Comparison of ENCODE assay signal across 22 cellular contexts in the genomic region with DNA sequence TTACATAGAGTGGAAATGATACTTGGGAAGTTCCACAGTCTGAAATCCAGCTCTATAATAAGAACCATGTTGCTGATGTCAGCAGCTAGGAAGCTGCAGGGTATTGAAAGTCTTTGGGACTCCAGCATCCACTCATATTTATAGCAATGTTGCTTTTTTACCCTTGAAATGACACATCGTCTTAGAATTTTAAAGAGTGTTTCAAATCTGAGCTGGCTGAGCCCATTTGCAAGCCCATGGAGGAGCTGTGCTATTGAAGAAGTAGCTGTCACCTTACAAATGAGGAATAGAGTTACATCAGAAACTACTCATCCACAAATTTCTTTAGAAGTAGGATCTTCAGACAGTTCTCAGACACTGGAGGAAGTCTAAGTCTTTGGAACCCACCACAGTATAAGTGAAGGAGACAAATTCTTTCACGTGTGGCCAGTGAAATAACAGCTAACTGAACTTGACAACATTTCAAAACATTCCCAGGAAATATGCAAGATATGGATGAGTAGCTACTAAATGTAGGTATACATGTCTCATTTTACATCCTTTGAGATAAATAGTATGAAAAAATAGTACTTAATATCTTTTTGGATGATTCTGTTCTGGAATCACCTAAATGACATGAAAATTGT.
A peak's percentile ranks its signal among the peaks of the same experiment; 100 is the strongest.
DNase-seq lines count a peak whose midpoint lies in the region; ATAC-seq and TF ChIP-seq lines count a peak whose summit lies in the region.
"Had no signal": no experiment of that assay in that cellular context is flagged by ENCODE, and none has a peak within 500 bp of the region (broad histone marks: within the 10 kb centered on the region; RNA-seq: fewer than 3 reads in every experiment).

No MANE protein-coding gene starts in this region.

- DNase-seq in ACHN = peak; percentile 31
- peak; percentile 44 for DNase-seq in HK-2 (ENCODE audit: unreplicated experiment)
- DNase-seq in brain microvascular endothelial cell = peak; percentile 80
- DNase-seq in kidney glomerular epithelial cell (lab: John Stamatoyannopoulos, UW) = peak; percentile 7
- DNase-seq in sciatic nerve (ENCODE audit: low spot score) = no peak
- no peak for DNase-seq in DMS53 treated with DMSO at 0.1 percent for 48 hours (lab: John Stamatoyannopoulos, UW; ENCODE audit: unreplicated experiment)
- DNase-seq in NK-92 treated with Interleukin-12 subunit alpha and Interleukin-12 subunit beta, amount 100 ng/mL, for 24 hours (lab: John Stamatoyannopoulos, UW) = no peak
- DNase-seq in T-helper 1 cell = no peak
- DNase-seq: activated CD4-positive, CD25-positive, alpha-beta regulatory T cell treated with anti-CD3 and anti-CD28 coated beads, Interleukin-2, amount 50 U/mL, for 72 hours; activated CD8-positive, alpha-beta memory T cell treated with anti-CD3 and anti-CD28 coated beads for 24 hours; activated naive CD8-positive, alpha-beta T cell treated with anti-CD3 and anti-CD28 coated beads, Interleukin-2, amount 10 ng/mL, durations not matched to agents 7 days and 5 days; H7; kidney; mesendoderm; NCI-H510A treated with DMSO at 0.1 percent for 48 hours; SJCRH30 had no signal

- ATAC-seq in sciatic nerve = no peak
- ATAC-seq: esophagus mucosa; natural killer cell treated with Interleukin-12 subunit alpha and Interleukin-12 subunit beta and Interleukin-15 and Interleukin-18, amount 100 ng/mL, for 72 hours; stimulated activated effector memory CD8-positive, alpha-beta T cell treated with anti-CD3 and anti-CD28 coated beads, Interleukin-12 subunit alpha, Interleukin-12 subunit beta, amount 100 ng/mL, for 72 hours had no signal

- no peak overlapping the region for H3K4me3 ChIP-seq in brain microvascular endothelial cell (ENCODE audit: low read depth, low read length)
- H3K4me3 ChIP-seq: hepatocyte, SJCRH30, thoracic aorta had no signal

- TF ChIP-seq CTCF in brain microvascular endothelial cell (IDR thresholded peaks at IDR 0.05; ENCODE audit: low read depth, low read length, missing control alignments) = no peak

- H3K27me3 ChIP-seq in brain microvascular endothelial cell (replicated peaks) = no peaks in the 10 kb centered on the region
- H3K27me3 ChIP-seq: hepatocyte, SJCRH30 had no signal

- in situ Hi-C loops in ACHN (cut with HindIII; ENCODE audit: low pct_ligation_motif_present, low pct_unique_long_range_greater_than_20kb, low sequenced_read_pairs) (no loop called here), brain microvascular endothelial cell (cut with HindIII; ENCODE audit: low pct_ligation_motif_present, low sequenced_read_pairs) (loop anchor here (25.0 kb wide), 1 partner anchor 535 kb away; no protein-coding TSS in a partner anchor)

- intact Hi-C loops in sciatic nerve (cut with DNase I) = no loop called here

- H3K27ac ChIP-seq in brain microvascular endothelial cell = peak overlapping the region; percentile 77
- H3K27ac ChIP-seq: hepatocyte, HL-60, SJCRH30, thoracic aorta had no signal

- H3K36me3 ChIP-seq in brain microvascular endothelial cell (replicated peaks) = no peaks in the 10 kb centered on the region
- H3K36me3 ChIP-seq: SJCRH30, thoracic aorta had no signal

Comparison
In these comparisons a context has a peak if more than half of its experiments do, and no peak if none do; other contexts are left out.
1. DNase-seq: peak in ACHN (single experiment), HK-2 (single experiment), brain microvascular endothelial cell (single experiment) and kidney glomerular epithelial cell (single experiment); none in sciatic nerve (single experiment), DMS53 treated with DMSO at 0.1 percent for 48 hours (single experiment), NK-92 treated with Interleukin-12 subunit alpha and Interleukin-12 subunit beta, amount 100 ng/mL, for 24 hours (single experiment) and T-helper 1 cell (0 of 5).